11 cellular contexts compared by ENCODE assay signal in the genomic region with DNA sequence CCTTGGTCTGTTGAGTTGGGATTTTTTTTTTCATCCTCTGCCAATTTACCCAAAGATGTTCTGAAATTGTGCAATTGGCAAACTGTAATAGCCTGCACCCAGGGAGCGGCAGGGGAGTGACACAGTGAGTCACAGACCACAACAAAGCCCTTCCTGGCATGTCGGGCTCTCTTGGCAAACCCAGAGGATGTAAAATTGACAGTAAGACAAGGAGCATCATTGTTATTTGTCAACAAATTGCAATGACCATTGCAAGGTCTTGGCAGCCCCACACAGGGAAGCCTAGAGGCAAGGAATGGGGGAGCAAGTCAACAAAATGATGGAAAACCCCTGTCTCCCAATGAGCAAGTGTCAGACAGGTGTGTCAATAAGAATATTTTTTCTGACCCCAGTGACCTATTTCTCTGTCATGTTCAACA.
DNase-seq lines count a peak whose midpoint lies in the region; ATAC-seq and TF ChIP-seq lines count a peak whose summit lies in the region.
"Had no signal": no experiment of that assay in that cellular context is flagged by ENCODE, and none has a peak within 500 bp of the region (broad histone marks: within the 10 kb centered on the region; RNA-seq: fewer than 3 reads in every experiment).

No MANE protein-coding gene starts in this region.

- H3K79me2 ChIP-seq in HCT116 (ENCODE audit: insufficient read depth, low read length), result no peaks in the 10 kb centered on the region

- peaks cover 74% of the 10 kb centered on the region for H3K27me3 ChIP-seq in HCT116 (ENCODE audit: insufficient read depth, low read length)
- peaks cover 3% of the 10 kb centered on the region for H3K27me3 ChIP-seq in RWPE2 (ENCODE audit: insufficient read depth, poor library complexity, severe bottlenecking)
- no peaks in the 10 kb centered on the region for H3K27me3 ChIP-seq in upper lobe of right lung

- POLR2A ChIA-PET in HCT116 (lab: Charles Lee), result no interaction called here

- no TSS peak for BruUV-seq in HCT116 (replicated peaks; lab: Mats Ljungman, UMichigan)

- peak; percentile 36; the same call in 1 of the 2 replicates for TF ChIP-seq RAD21 in HCT116 (IDR thresholded peaks at IDR 0.05; ENCODE audit: low read depth)

- H3K27ac ChIP-seq in HCT116 (ENCODE audit: low read depth, low read length) (no peak overlapping the region), RWPE2 (ENCODE audit: poor library complexity, severe bottlenecking) (no peak overlapping the region), upper lobe of right lung (no peak overlapping the region)
- H3K27ac ChIP-seq: SK-N-MC had no signal

- CTCF ChIA-PET in HCT116 (lab: Charles Lee), result no interaction called here

- peak overlapping the region; percentile 23 for H3K4me2 ChIP-seq in HCT116 (ENCODE audit: low read length)

- ATAC-seq in HCT116, result peak; percentile 86
- ATAC-seq in RWPE2 (ENCODE audit: low read depth), result peak; percentile 93
- ATAC-seq in upper lobe of right lung, result peak; percentile 47
- ATAC-seq in HG02642 (IDR thresholded peaks at IDR 0.05; ENCODE audit: poor library complexity, unreplicated experiment), result no peak
- ATAC-seq in GM21381 (IDR thresholded peaks at IDR 0.05; ENCODE audit: unreplicated experiment), result no peak
- ATAC-seq in GM21717 (IDR thresholded peaks at IDR 0.05; ENCODE audit: unreplicated experiment), result no peak

- no peaks in the 10 kb centered on the region for H3K36me3 ChIP-seq in HCT116 (ENCODE audit: control insufficient read depth in 1 of 2, insufficient read depth in 2 of 2, low read length in 2 of 2)
- no peaks in the 10 kb centered on the region for H3K36me3 ChIP-seq in RWPE2 (ENCODE audit: low read depth)
- no peaks in the 10 kb centered on the region for H3K36me3 ChIP-seq in upper lobe of right lung

- TF ChIP-seq CTCF in HCT116 (IDR thresholded peaks at IDR 0.05 in 2 of 3, conservative IDR thresholded peaks at IDR 0.05 in 1 of 3; ENCODE audit: borderline replicate concordance in 1 of 3, insufficient read depth in 1 of 3, low read depth in 2 of 3, low read length in 2 of 3), result no peak
- no peak for TF ChIP-seq CTCF in RWPE2 (IDR thresholded peaks at IDR 0.05; ENCODE audit: poor library complexity, severe bottlenecking)
- TF ChIP-seq CTCF in upper lobe of right lung (IDR thresholded peaks at IDR 0.05), result no peak

- H3K4me1 ChIP-seq in HCT116 (ENCODE audit: control insufficient read depth in 1 of 2, insufficient read depth in 2 of 2, low read length in 2 of 2) (peaks cover 8 to 18% of the 10 kb centered on the region in 2 experiments; a peak in 3 of 4 replicates), RWPE2 (ENCODE audit: insufficient read depth, poor library complexity, severe bottlenecking) (peaks cover 11% of the 10 kb centered on the region), upper lobe of right lung (no peaks in the 10 kb centered on the region)

- RAD21 ChIA-PET in HCT116 (lab: Charles Lee; ENCODE audit: low non-redundant PET in 1 of 2, low total read pairs in 2 of 2, uncharacterized antibody in 2 of 2, unreplicated experiment in 2 of 2), result no interaction called here

- H3K4me3 ChIP-seq in HCT116 (replicated peaks in 1 of 2; ENCODE audit: low read depth in 1 of 2, low read length in 2 of 2), result no peak overlapping the region
- no peak overlapping the region for H3K4me3 ChIP-seq in RWPE2 (ENCODE audit: severe bottlenecking)
- H3K4me3 ChIP-seq in upper lobe of right lung, result no peak overlapping the region
- H3K4me3 ChIP-seq: SK-N-MC had no signal

- H2AFZ ChIP-seq in HCT116 (ENCODE audit: low read depth, low read length, poor library complexity, severe bottlenecking), result no peak overlapping the region

- H3K9me3 ChIP-seq in HCT116 (ENCODE audit: control insufficient read depth in 1 of 2, insufficient read depth in 1 of 2, low read depth in 1 of 2, low read length in 2 of 2) (no peaks in the 10 kb centered on the region), RWPE2 (ENCODE audit: severe bottlenecking) (no peaks in the 10 kb centered on the region), upper lobe of right lung (no peaks in the 10 kb centered on the region)

- DNase-seq in HCT116 (ENCODE audit: low read depth, low spot score) (peak; percentile 95), RWPE2 (ENCODE audit: low spot score) (peak; percentile 85), foreskin melanocyte (peak; percentile 66), upper lobe of right lung (no peak)
- DNase-seq: activated CD4-positive, alpha-beta T cell treated with anti-CD3 and anti-CD28 coated beads for 48 hours; activated naive CD4-positive, alpha-beta T cell treated with anti-CD3 and anti-CD28 coated beads, Interleukin-2, amount 10 ng/mL, durations not matched to agents 7 days and 5 days; GF-D8 had no signal

- TF ChIP-seq POLR2A in HCT116 (IDR thresholded peaks at IDR 0.05; ENCODE audit: borderline replicate concordance, extremely low read depth, insufficient read depth, insufficient read length), result no peak

- H3K9me2 ChIP-seq in HCT116 (ENCODE audit: insufficient read depth), result no peaks in the 10 kb centered on the region

- H4K20me1 ChIP-seq in HCT116 (ENCODE audit: insufficient read depth), result no peaks in the 10 kb centered on the region

- no peak overlapping the region for H3K9ac ChIP-seq in HCT116 (ENCODE audit: low read length)

- intact Hi-C loops in HCT116 (cut with micrococcal nuclease) (no loop called here), upper lobe of right lung (cut with DNase I) (no loop called here)

TF ChIP-seq in HCT116, 20 proteins besides CTCF, POLR2A, EP300 and RAD21 (continues in another document):
- TF ChIP-seq ZNF274 (IDR thresholded peaks at IDR 0.05; ENCODE audit: low read depth, low read length), result no peak
- TF ChIP-seq YY1 (IDR thresholded peaks at IDR 0.05; ENCODE audit: extremely low read depth, insufficient replicate concordance, low read depth, low read length), result peak; percentile 50
- no peak for TF ChIP-seq ELF1 (IDR thresholded peaks at IDR 0.05; ENCODE audit: borderline replicate concordance, low read depth)
- TF ChIP-seq REST (IDR thresholded peaks at IDR 0.05; ENCODE audit: low read depth), result no peak
- peak; percentile 31 for TF ChIP-seq ZBTB33 (IDR thresholded peaks at IDR 0.05; ENCODE audit: extremely low read depth, insufficient replicate concordance, low read length)
- TF ChIP-seq EZH2phosphoT487 (IDR thresholded peaks at IDR 0.05; ENCODE audit: borderline replicate concordance), result no peak
- TF ChIP-seq SRF (IDR thresholded peaks at IDR 0.05; ENCODE audit: low read depth), result peak; percentile 77
- peak; percentile 97 for TF ChIP-seq FOSL1 (IDR thresholded peaks at IDR 0.05; ENCODE audit: low read depth)
- TF ChIP-seq CEBPB (IDR thresholded peaks at IDR 0.05; ENCODE audit: low read depth), result peak; percentile 100
- peak; percentile 98 for TF ChIP-seq JUND (IDR thresholded peaks at IDR 0.05)
- TF ChIP-seq CBX3 (IDR thresholded peaks at IDR 0.05; ENCODE audit: low read depth), result peak; percentile 90
- no peak for TF ChIP-seq EZH2 (IDR thresholded peaks at IDR 0.05)
- peak; percentile 64; the same call in 1 of the 2 replicates for TF ChIP-seq ATF3 (IDR thresholded peaks at IDR 0.05)
- no peak for TF ChIP-seq EGR1 (IDR thresholded peaks at IDR 0.05; ENCODE audit: low read depth)
- TF ChIP-seq, protein P1, sequence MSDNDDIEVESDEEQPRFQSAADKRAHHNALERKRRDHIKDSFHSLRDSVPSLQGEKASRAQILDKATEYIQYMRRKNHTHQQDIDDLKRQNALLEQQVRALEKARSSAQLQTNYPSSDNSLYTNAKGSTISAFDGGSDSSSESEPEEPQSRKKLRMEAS (IDR thresholded peaks at IDR 0.05), result peak; percentile 82
- TF ChIP-seq TCF7L2 (IDR thresholded peaks at IDR 0.05; ENCODE audit: borderline replicate concordance, extremely low read depth, insufficient read depth, insufficient read length), result peak; percentile 100

Comparison
In these comparisons a context has a peak if more than half of its experiments do, and no peak if none do; other contexts are left out.
1. ATAC-seq: peak in HCT116 (single experiment), RWPE2 (single experiment) and upper lobe of right lung (single experiment); none in HG02642 (single experiment), GM21381 (single experiment) and GM21717 (single experiment).